8 cellular contexts compared by ENCODE assay signal in genomic region chr1:92485374-92486250, GRCh38.
DNase-seq lines count a peak whose midpoint lies in the region; ATAC-seq lines count a peak whose summit lies in the region.

No MANE protein-coding gene starts in this region.

- DNase-seq in DMS53 (lab: John Stamatoyannopoulos, UW) = peak; percentile 97
- DNase-seq in SIG-M5 treated with dmso at 0.1 percent for 504 hours (lab: John Stamatoyannopoulos, UW; ENCODE audit: unreplicated experiment) = peak; percentile 92
- peak; percentile 59 to 73 (median 70) for DNase-seq in activated naive CD4-positive, alpha-beta T cell (lab: John Stamatoyannopoulos, UW)
- DNase-seq in hepatic stellate cell (ENCODE audit: low spot score) = peak; percentile 29
- peak; percentile 77 to 87 for DNase-seq in stimulated activated CD4-positive, alpha-beta T cell treated with anti-CD3 and anti-CD28 coated beads, Interleukin-12 subunit alpha, Interleukin-12 subunit beta, amount 100 ng/mL, for 24 hours (ENCODE audit: low read depth in 2 of 2)
- no peak for DNase-seq in NCI-H187 treated with DMSO at 0.1 percent for 48 hours (lab: John Stamatoyannopoulos, UW)

- no peak overlapping the region for H3K27ac ChIP-seq in HUES6 (ENCODE audit: low read depth, low read length)

- H3K4me1 ChIP-seq in HUES6 (ENCODE audit: control insufficient read depth, insufficient read depth, low read length) = peaks cover 34% of the 10 kb centered on the region

- H3K36me3 ChIP-seq in HUES6 (ENCODE audit: control insufficient read depth, insufficient read depth, low read length) = no peaks in the 10 kb centered on the region

- peaks cover 94% of the 10 kb centered on the region for H3K27me3 ChIP-seq in HUES6 (ENCODE audit: control insufficient read depth, insufficient read depth, low read length)

- H3K9me3 ChIP-seq in HUES6 (ENCODE audit: control insufficient read depth, insufficient read depth, low read depth, low read length) = no peaks in the 10 kb centered on the region

- H3K9ac ChIP-seq in HUES6 (ENCODE audit: low read length) = no peak overlapping the region

- H3K4me3 ChIP-seq in HUES6 (ENCODE audit: low read depth, low read length) = peak overlapping the region; percentile 54

- ATAC-seq in GM21381 (IDR thresholded peaks at IDR 0.05; ENCODE audit: unreplicated experiment) = peak; percentile 52
